In genomic region chr14:53715390-53715730, GRCh38 we compare ENCODE assay signal across 11 cellular contexts.
DNase-seq lines count a peak whose midpoint lies in the region; ATAC-seq lines count a peak whose summit lies in the region.
"Had no signal": no experiment of that assay in that cellular context is flagged by ENCODE, and none has a peak within 500 bp of the region (broad histone marks: within the 10 kb centered on the region; RNA-seq: fewer than 3 reads in every experiment).

No MANE protein-coding gene starts in this region.

- H3K27ac ChIP-seq in ACC112 (ENCODE audit: low read depth, low read length) (no peak overlapping the region), muscle layer of duodenum (ENCODE audit: low read length) (peak overlapping the region; percentile 12)

- no peaks in the 10 kb centered on the region for H3K27me3 Mint-ChIP-seq in activated naive CD8-positive, alpha-beta T cell treated with anti-CD3 and anti-CD28 coated beads for 36 hours
- H3K27me3 Mint-ChIP-seq in activated T-cell treated with anti-CD3 and anti-CD28 coated beads, Interleukin-2, amount 50 U/mL, for 72 hours (ENCODE audit: low read depth) = no peaks in the 10 kb centered on the region

- H3K27ac Mint-ChIP-seq in activated naive CD8-positive, alpha-beta T cell treated with anti-CD3 and anti-CD28 coated beads for 36 hours = no peak overlapping the region
- H3K27ac Mint-ChIP-seq in activated T-cell treated with anti-CD3 and anti-CD28 coated beads, Interleukin-2, amount 50 U/mL, for 72 hours = no peak overlapping the region

- DNase-seq in RKO (ENCODE audit: low spot score) = peak; percentile 8
- peak; percentile 51 for DNase-seq in fibroblast of peridontal ligament (ENCODE audit: extremely low read depth)
- DNase-seq in CD1c-positive myeloid dendritic cell (ENCODE audit: extremely low spot score) = no peak
- DNase-seq in activated naive CD8-positive, alpha-beta T cell treated with anti-CD3 and anti-CD28 coated beads for 36 hours = no peak
- DNase-seq in activated T-cell treated with anti-CD3 and anti-CD28 coated beads, Interleukin-2, amount 50 U/mL, for 72 hours = no peak
- DNase-seq: activated T-cell treated with anti-CD3 and anti-CD28 coated beads, Interleukin-2, amount 50 U/mL, for 1 hour; NCI-H2081 had no signal

- no peak overlapping the region for H3K4me3 Mint-ChIP-seq in activated naive CD8-positive, alpha-beta T cell treated with anti-CD3 and anti-CD28 coated beads for 36 hours
- no peak overlapping the region for H3K4me3 Mint-ChIP-seq in activated T-cell treated with anti-CD3 and anti-CD28 coated beads, Interleukin-2, amount 50 U/mL, for 72 hours

- H3K4me3 ChIP-seq in ACC112 (ENCODE audit: low read depth, low read length) = peak overlapping the region; percentile 73
- H3K4me3 ChIP-seq in muscle layer of duodenum (ENCODE audit: low read depth in 1 of 2, low read length in 2 of 2) = peak overlapping the region; percentile 24 to 30

- H2AFZ ChIP-seq in ACC112 (ENCODE audit: low read length, unreplicated experiment) = peak overlapping the region; percentile 90

- H3K9me3 Mint-ChIP-seq in activated naive CD8-positive, alpha-beta T cell treated with anti-CD3 and anti-CD28 coated beads for 36 hours = peaks cover 1% of the 10 kb centered on the region
- peaks cover 5 to 8% of the 10 kb centered on the region in 2 donors for H3K9me3 Mint-ChIP-seq in activated T-cell treated with anti-CD3 and anti-CD28 coated beads, Interleukin-2, amount 50 U/mL, for 72 hours

- no peaks in the 10 kb centered on the region for H3K4me1 Mint-ChIP-seq in activated naive CD8-positive, alpha-beta T cell treated with anti-CD3 and anti-CD28 coated beads for 36 hours
- H3K4me1 Mint-ChIP-seq in activated T-cell treated with anti-CD3 and anti-CD28 coated beads, Interleukin-2, amount 50 U/mL, for 72 hours (ENCODE audit: low read depth) = no peaks in the 10 kb centered on the region

- no peaks in the 10 kb centered on the region for H3K27me3 ChIP-seq in ACC112 (ENCODE audit: insufficient read depth, low read length)
- H3K27me3 ChIP-seq in muscle layer of duodenum (ENCODE audit: low read depth, low read length) = no peaks in the 10 kb centered on the region
- H3K27me3 ChIP-seq: tibial nerve had no signal

- no peaks in the 10 kb centered on the region for H3K9me3 ChIP-seq in muscle layer of duodenum (ENCODE audit: control insufficient read depth in 1 of 2, low read length in 2 of 2)
- H3K9me3 ChIP-seq: tibial nerve had no signal

- H3K36me3 ChIP-seq in ACC112 (ENCODE audit: insufficient read depth, low read length) (no peaks in the 10 kb centered on the region), muscle layer of duodenum (ENCODE audit: control insufficient read depth in 1 of 2, insufficient read depth in 2 of 2, low read length in 2 of 2) (no peaks in the 10 kb centered on the region)
- H3K36me3 ChIP-seq: tibial nerve had no signal

- H3K4me1 ChIP-seq in ACC112 (ENCODE audit: control insufficient read depth, insufficient read depth, low read length, unreplicated experiment) = peaks cover 19% of the 10 kb centered on the region
- peaks cover 0 to 6% of the 10 kb centered on the region in 2 donors for H3K4me1 ChIP-seq in muscle layer of duodenum (ENCODE audit: control insufficient read depth in 1 of 2, insufficient read depth in 2 of 2, low read length in 2 of 2)

- no peaks in the 10 kb centered on the region for H3K36me3 Mint-ChIP-seq in activated naive CD8-positive, alpha-beta T cell treated with anti-CD3 and anti-CD28 coated beads for 36 hours
- no peaks in the 10 kb centered on the region for H3K36me3 Mint-ChIP-seq in activated T-cell treated with anti-CD3 and anti-CD28 coated beads, Interleukin-2, amount 50 U/mL, for 72 hours (ENCODE audit: insufficient read depth in 2 of 2)

- no peak for ATAC-seq in HG03565 (IDR thresholded peaks at IDR 0.05; ENCODE audit: unreplicated experiment)
- no peak for ATAC-seq in activated T-cell treated with anti-CD3 and anti-CD28 coated beads, Interleukin-2, amount 50 U/mL, for 72 hours (replicated peaks in 1 of 2)

- H3K79me2 ChIP-seq in ACC112 (ENCODE audit: control insufficient read depth, insufficient read depth, low read length, unreplicated experiment) = no peaks in the 10 kb centered on the region

Comparison
In these comparisons a context has a peak if more than half of its experiments do, and no peak if none do; other contexts are left out.
1. DNase-seq: peak in RKO (single experiment) and fibroblast of peridontal ligament (single experiment); none in CD1c-positive myeloid dendritic cell (single experiment), activated naive CD8-positive, alpha-beta T cell treated with anti-CD3 and anti-CD28 coated beads for 36 hours (single experiment) and activated T-cell treated with anti-CD3 and anti-CD28 coated beads, Interleukin-2, amount 50 U/mL, for 72 hours (0 of 2).